Comparison of ENCODE assay signal across 18 cellular contexts in genomic region chr4:123877561-123877960, GRCh38.
DNase-seq lines count a peak whose midpoint lies in the region; ATAC-seq and TF ChIP-seq lines count a peak whose summit lies in the region.
"Had no signal": no experiment of that assay in that cellular context is flagged by ENCODE, and none has a peak within 500 bp of the region (broad histone marks: within the 10 kb centered on the region; RNA-seq: fewer than 3 reads in every experiment).

No MANE protein-coding gene starts in this region.

- WGBS in heart left ventricle, 4 donors, result 9 to 16% (median 12%) methylated on average over 3 of the region's 3 CpGs
- 16% methylated on average over 3 of the region's 3 CpGs for WGBS in right cardiac atrium
- 19 to 35% (median 24%) methylated on average over 3 of the region's 3 CpGs for WGBS in stomach, 5 donors

- no peak for DNase-seq in heart left ventricle
- no peak for DNase-seq in right cardiac atrium
- peak; percentile 53 for DNase-seq in amniotic epithelial cell (ENCODE audit: low read depth)
- DNase-seq in fibroblast of the aortic adventitia (ENCODE audit: low read depth), result peak; percentile 39
- DNase-seq in stomach, result peak; percentile 51
- no peak for DNase-seq in H7
- no peak for DNase-seq in NOMO-1 (lab: John Stamatoyannopoulos, UW; ENCODE audit: unreplicated experiment in 2 of 2)
- DNase-seq: CD8-positive, alpha-beta memory T cell; DND-41; NCI-H1417 treated with DMSO at 0.1 percent for 48 hours; NCI-H2029 treated with DMSO at 0.1 percent for 48 hours; NCI-H510A; NCI-H82 had no signal

- H3K4me1 ChIP-seq in heart left ventricle (peaks cover 0 to 27% (median 9%) of the 10 kb centered on the region in 12 donors), right cardiac atrium (ENCODE audit: control insufficient read depth, insufficient read depth, low read length) (peaks cover 3% of the 10 kb centered on the region), stomach (peaks cover 0 to 6% (median 3%) of the 10 kb centered on the region in 4 donors)
- H3K4me1 ChIP-seq: BLaER1 treated with 17β-estradiol and CSF1 and Interleukin-3, amounts not matched to agents 10 nM and 100 nM had no signal

- TF ChIP-seq POLR2A in heart left ventricle (IDR thresholded peaks at IDR 0.05) (no peak), stomach (IDR thresholded peaks at IDR 0.05) (no peak)

- no peak for TF ChIP-seq EP300 in stomach (IDR thresholded peaks at IDR 0.05)

- H3K36me3 ChIP-seq in heart left ventricle (no peaks in the 10 kb centered on the region), stomach (no peaks in the 10 kb centered on the region), H7 (replicated peaks; ENCODE audit: control insufficient read depth, insufficient read depth, low read length) (no peaks in the 10 kb centered on the region)
- H3K36me3 ChIP-seq: BLaER1 treated with 17β-estradiol and CSF1 and Interleukin-3, amounts not matched to agents 10 nM and 100 nM had no signal

- peak in 2 of 4 donors; percentile 48 to 52 for ATAC-seq in heart left ventricle
- ATAC-seq in right cardiac atrium, result no peak
- no peak for ATAC-seq in GM21526 (IDR thresholded peaks at IDR 0.05; ENCODE audit: low FRiP score, unreplicated experiment)
- ATAC-seq: GM23338, K562 had no signal

- no peak for TF ChIP-seq CTCF in heart left ventricle (IDR thresholded peaks at IDR 0.05)
- no peak for TF ChIP-seq CTCF in fibroblast of the aortic adventitia (IDR thresholded peaks at IDR 0.05; ENCODE audit: insufficient read depth, low read length)
- TF ChIP-seq CTCF in stomach (IDR thresholded peaks at IDR 0.05), result no peak

- intact Hi-C loops in heart left ventricle (cut with DNase I) (no loop called here), right cardiac atrium (cut with DNase I) (no loop called here), stomach (cut with DNase I; ENCODE audit: low total_unique reads) (no loop called here)

- H3K4me3 ChIP-seq in heart left ventricle (no peak overlapping the region), right cardiac atrium (ENCODE audit: low read length) (no peak overlapping the region), fibroblast of the aortic adventitia (ENCODE audit: low read depth, low read length) (no peak overlapping the region), stomach (no peak overlapping the region), H7 (ENCODE audit: insufficient read depth, low read depth, low read length) (no peak overlapping the region)
- H3K4me3 ChIP-seq: BLaER1 treated with 17β-estradiol and CSF1 and Interleukin-3, amounts not matched to agents 10 nM and 100 nM; GM23338; K562 had no signal

- H3K9me3 ChIP-seq in heart left ventricle, result peaks cover 0 to 6% (median 0%) of the 10 kb centered on the region in 12 donors
- H3K9me3 ChIP-seq in right cardiac atrium (ENCODE audit: control insufficient read depth, low read length), result no peaks in the 10 kb centered on the region
- H3K9me3 ChIP-seq in stomach, result no peaks in the 10 kb centered on the region

- no peaks in the 10 kb centered on the region for H3K27me3 ChIP-seq in heart left ventricle
- H3K27me3 ChIP-seq in right cardiac atrium (ENCODE audit: control insufficient read depth, insufficient read depth), result no peaks in the 10 kb centered on the region
- H3K27me3 ChIP-seq in stomach, result no peaks in the 10 kb centered on the region
- H3K27me3 ChIP-seq in H7 (ENCODE audit: control insufficient read depth, insufficient read depth, low read length), result no peaks in the 10 kb centered on the region
- H3K27me3 ChIP-seq: BLaER1 treated with 17β-estradiol and CSF1 and Interleukin-3, amounts not matched to agents 10 nM and 100 nM had no signal

- H3K27ac ChIP-seq in heart left ventricle (peak overlapping the region in 7 of 12 donors; percentile 3 to 82 (median 63)), right cardiac atrium (ENCODE audit: low read length) (no peak overlapping the region), stomach (peak overlapping the region in 1 of 5 donors; percentile 5)
- H3K27ac ChIP-seq: BLaER1 treated with 17β-estradiol and CSF1 and Interleukin-3, amounts not matched to agents 10 nM and 100 nM; HL-60 had no signal

Comparison
In these comparisons a context has a peak if more than half of its experiments do, and no peak if none do; other contexts are left out.
1. DNase-seq: peak in amniotic epithelial cell (single experiment), fibroblast of the aortic adventitia (single experiment) and stomach (single experiment); none in heart left ventricle (0 of 5), right cardiac atrium (0 of 3), H7 (single experiment) and NOMO-1 (0 of 2).